ENCODE assay signal across 8 cellular contexts in genomic region chr19:40718774-40719391, GRCh38. TPM values are rescaled to one million over a fixed set of nuclear protein-coding genes. Genes with fewer than 3 reads are reported as not detected.
DNase-seq lines count a peak whose midpoint lies in the region; ATAC-seq, FAIRE-seq and TF ChIP-seq lines count a peak whose summit lies in the region.

No MANE protein-coding gene starts in this region.

- H2AFZ ChIP-seq in H1 (ENCODE audit: low read length) = no peak overlapping the region

- H3K4me1 ChIP-seq in H1 (replicated peaks in 1 of 4; ENCODE audit: control insufficient read depth in 3 of 4, insufficient read depth in 4 of 4, low read length in 3 of 4) (peaks cover 0 to 25% (median 8%) of the 10 kb centered on the region in 4 experiments; a peak in 6 of 7 replicates), mesendoderm (ENCODE audit: control insufficient read depth, low read depth, low read length) (peaks cover 6% of the 10 kb centered on the region), urinary bladder (ENCODE audit: insufficient read depth) (peaks cover 1% of the 10 kb centered on the region)

- no peak overlapping the region for H4K8ac ChIP-seq in H1 (ENCODE audit: extremely low read depth, insufficient read depth, low read length)
- H4K8ac ChIP-seq in mesendoderm (ENCODE audit: low read depth, low read length) = no peak overlapping the region

- H2BK12ac ChIP-seq in H1 (ENCODE audit: low read depth, low read length) = peak overlapping the region; percentile 68; the same call in 1 of the 2 replicates

- no peak for TF ChIP-seq CTCF in H1 (IDR thresholded peaks at IDR 0.05; ENCODE audit: control extremely low read depth in 1 of 3, insufficient read depth in 1 of 3, low read depth in 1 of 3, low read length in 3 of 3)

- no peaks in the 10 kb centered on the region for H4K20me1 ChIP-seq in H1 (replicated peaks in 1 of 2; ENCODE audit: control insufficient read depth in 1 of 2, insufficient read depth in 2 of 2, low read length in 2 of 2)

- H3K56ac ChIP-seq in H1 (replicated peaks; ENCODE audit: insufficient read length, low read depth, low read length) (no peak overlapping the region), mesendoderm (ENCODE audit: low read length) (peak overlapping the region; percentile 96)

- H3K4me2 ChIP-seq in H1 (ENCODE audit: insufficient read depth in 1 of 2, low read depth in 2 of 2, low read length in 2 of 2) (peak overlapping the region; percentile 96 to 100), mesendoderm (ENCODE audit: low read length) (peak overlapping the region; percentile 44)

- H3K23me2 ChIP-seq in H1 (ENCODE audit: low read depth, low read length) = peaks cover 23% of the 10 kb centered on the region

- TF ChIP-seq RAD21 in H1 (IDR thresholded peaks at IDR 0.05 in 1 of 2, conservative IDR thresholded peaks at IDR 0.05 in 1 of 2; ENCODE audit: low read depth in 2 of 2, low read length in 2 of 2) = no peak

- H3K79me1 ChIP-seq in H1 (ENCODE audit: low read depth, low read length) (peaks cover 10% of the 10 kb centered on the region), mesendoderm (ENCODE audit: low read length) (peaks cover 12% of the 10 kb centered on the region)

- H3K27me3 ChIP-seq in H1 (replicated peaks in 1 of 4; ENCODE audit: control insufficient read depth in 3 of 4, extremely low read depth in 1 of 4, insufficient read depth in 3 of 4, low read length in 3 of 4) = no peaks in the 10 kb centered on the region
- H3K27me3 ChIP-seq in mesendoderm (ENCODE audit: insufficient read depth, low read length, poor library complexity) = no peaks in the 10 kb centered on the region

- H3K23ac ChIP-seq in H1 (ENCODE audit: insufficient read length) (no peak overlapping the region), mesendoderm (ENCODE audit: low read length) (peak overlapping the region; percentile 59)

- H3K79me2 ChIP-seq in H1 (ENCODE audit: control insufficient read depth in 1 of 2, insufficient read depth in 2 of 2, low read length in 2 of 2) (peaks cover 0 to 36% of the 10 kb centered on the region in 2 experiments; a peak in 2 of 4 replicates), mesendoderm (ENCODE audit: control insufficient read depth, insufficient read depth, low read length) (peaks cover 20% of the 10 kb centered on the region)

- H3K9me3 ChIP-seq in H1 (ENCODE audit: insufficient read depth in 2 of 2, low read depth in 1 of 2, low read length in 1 of 2) = no peaks in the 10 kb centered on the region

- H2BK15ac ChIP-seq in H1 (ENCODE audit: low read length) (no peak overlapping the region; the same call in 1 of the 2 replicates), mesendoderm (replicated peaks; ENCODE audit: low read depth) (no peak overlapping the region)

- H4K5ac ChIP-seq in H1 (ENCODE audit: insufficient read length, low read depth, low read length) (no peak overlapping the region), mesendoderm (ENCODE audit: low read length) (no peak overlapping the region)

- WGBS in H1 (ENCODE audit: extremely low coverage in 1 of 2, insufficient coverage in 1 of 2, insufficient read length in 1 of 2, insufficient replicate concordance in 2 of 2, low coverage in 1 of 2, low lambda C conversion rate in 2 of 2, missing lambda C conversion rate in 1 of 2), 2 experiments = 8% methylated on average over 7 of the region's 16 CpGs; no CpG with 5 or more reads in 1 of the 2 experiments
- WGBS in mesendoderm (ENCODE audit: extremely low coverage, insufficient coverage, low lambda C conversion rate) = no CpG with 5 or more reads among the region's 16 CpGs
- WGBS in urinary bladder = 6% methylated on average over 16 of the region's 16 CpGs

- DNase-seq in AG08395 (ENCODE audit: low spot score) (peak; percentile 28), H1 (ENCODE audit: low read depth in 1 of 2, low spot score in 2 of 2) (no peak), mesendoderm (peak; percentile 53)

- TF ChIP-seq POLR2A in GM19099 (IDR thresholded peaks at IDR 0.05; ENCODE audit: extremely low read depth, insufficient read length, low read depth) (peak; percentile 30), Raji (IDR thresholded peaks at IDR 0.05; ENCODE audit: insufficient read depth, low read depth, low read length) (peak; percentile 45; the same call in 1 of the 2 replicates), H1 (IDR thresholded peaks at IDR 0.05; ENCODE audit: control extremely low read depth in 1 of 2, low read depth in 2 of 2, low read length in 2 of 2) (no peak)

- H3K27ac ChIP-seq in H1 (ENCODE audit: low read depth, low read length) (no peak overlapping the region), mesendoderm (ENCODE audit: low read depth, low read length) (peak overlapping the region; percentile 43), urinary bladder (ENCODE audit: low read depth) (peak overlapping the region; percentile 94)

- POLR2A ChIA-PET in H1 (lab: Charles Lee; ENCODE audit: partially characterized antibody) = interaction anchor here (0.8 to 2.4 kb wide), 5 partner anchors 23 to 80 kb away, joined by 3 to 11 read pairs (median 3); partner anchors contain the start of genes ACTMAP, EGLN2 and SNRPA

- H2AK5ac ChIP-seq in H1 (ENCODE audit: low read depth, low read length) (no peak overlapping the region), mesendoderm (ENCODE audit: low read length) (no peak overlapping the region)

- no peak overlapping the region for H3K14ac ChIP-seq in H1 (ENCODE audit: insufficient read length)

- H3K4me3 ChIP-seq in H1 (ENCODE audit: extremely low read depth in 1 of 4, insufficient read depth in 2 of 4, low read depth in 3 of 4, low read length in 4 of 4) = peak overlapping the region; percentile 72 to 94 (median 90)
- peak overlapping the region; percentile 43 for H3K4me3 ChIP-seq in mesendoderm (ENCODE audit: low read length)
- peak overlapping the region; percentile 80 for H3K4me3 ChIP-seq in urinary bladder (ENCODE audit: low read depth, low read length)

- H3K36me3 ChIP-seq in H1 (ENCODE audit: control insufficient read depth in 2 of 4, insufficient read depth in 4 of 4, low read length in 3 of 4) (no peaks in the 10 kb centered on the region; a peak in 2 of 8 replicates), mesendoderm (ENCODE audit: control insufficient read depth, insufficient read depth, low read length) (no peaks in the 10 kb centered on the region), urinary bladder (ENCODE audit: insufficient read depth) (peaks cover 2% of the 10 kb centered on the region)

- peak overlapping the region; percentile 82 for H4K91ac ChIP-seq in H1 (replicated peaks; ENCODE audit: insufficient read length, low read length)

- H3K18ac ChIP-seq in H1 (ENCODE audit: extremely low read depth, low read length) (no peak overlapping the region; the same call in 1 of the 2 replicates), mesendoderm (ENCODE audit: low read length) (peak overlapping the region; percentile 34)

- CTCF ChIA-PET in H1 (lab: Charles Lee; ENCODE audit: partially characterized antibody) = interaction anchor here (0.9 to 1.0 kb wide), 2 partner anchors 17 to 100 kb away, joined by 3 to 4 read pairs; no protein-coding TSS in a partner anchor

- H2BK5ac ChIP-seq in H1 (ENCODE audit: low read depth, low read length) (0 out of 2 replicates have a peak overlapping the region, but pooled peaks have one; percentile 5), mesendoderm (ENCODE audit: low read length) (no peak overlapping the region)

- H3K4ac ChIP-seq in H1 (replicated peaks; ENCODE audit: insufficient read length, low read depth, low read length) (no peak overlapping the region), mesendoderm (ENCODE audit: low read depth, low read length) (no peak overlapping the region)

- H3K9ac ChIP-seq in H1 (replicated peaks in 1 of 4; ENCODE audit: extremely low read depth in 1 of 4, low read depth in 3 of 4, low read length in 3 of 4) = peak overlapping the region; percentile 45 to 82 (median 46)
- peak overlapping the region; percentile 80 for H3K9ac ChIP-seq in mesendoderm (ENCODE audit: low read length)

- ATAC-seq in HG03175 (IDR thresholded peaks at IDR 0.05; ENCODE audit: unreplicated experiment) (no peak), GM21717 (IDR thresholded peaks at IDR 0.05; ENCODE audit: unreplicated experiment) (no peak)

- no peak overlapping the region for H2BK20ac ChIP-seq in H1 (ENCODE audit: low read length)

- FAIRE-seq in H1 (lab: Jason Lieb, UNC) = no peak

- H2BK120ac ChIP-seq in H1 (replicated peaks; ENCODE audit: low read depth, low read length) = no peak overlapping the region
- H2BK120ac ChIP-seq in mesendoderm (ENCODE audit: low read depth, low read length) = no peak overlapping the region

- no peak for TF ChIP-seq EP300 in H1 (IDR thresholded peaks at IDR 0.05; ENCODE audit: borderline replicate concordance in 1 of 2, low read depth in 2 of 2, low read length in 2 of 2)

RNA-seq across cellular contexts. Expression of gene ITPKC, which starts 2.0 kb away (rescaled TPM):
- total RNA-seq in H1 (2021; fragmentation: NEBNext Ultra II Directional; extraction: Animal tissue kit (Norgen Biotek cat#: 25700)) = 8.9 and 9.5 TPM in 2 replicates
- 5.2 and 7.8 TPM in 2 replicates for polyA plus RNA-seq in H1 (2011; rRNA removed)
- polyA plus RNA-seq in H1 (2011; cell fraction: cytosol; rRNA removed) = 7.0 TPM
- 12.2 TPM for polyA plus RNA-seq in H1 (2011; cell fraction: nucleus; rRNA removed)
- polyA plus RNA-seq in H1 (2012, experiment 1 of 2) = 6.0 to 9.0 TPM (median 8.9 TPM) in 4 replicates
- 8.4 TPM for polyA plus RNA-seq in H1 (2012, experiment 2 of 2)
- 3.4 TPM for polyA plus RNA-seq in H1 (2013, experiment 1 of 2)
- 3.4 TPM for polyA plus RNA-seq in H1 (2013, experiment 2 of 2)
- 8.5 and 11.8 TPM in 2 replicates for polyA minus RNA-seq in H1 (2011; rRNA and poly(A)+ RNA removed)
- polyA minus RNA-seq in H1 (2011; cell fraction: cytosol; rRNA and poly(A)+ RNA removed) = 6.2 TPM
- polyA minus RNA-seq in H1 (2011; cell fraction: nucleus; rRNA and poly(A)+ RNA removed) = 7.3 TPM
- polyA plus RNA-seq in mesendoderm (2013, experiment 1 of 2) = 4.8 TPM
- polyA plus RNA-seq in mesendoderm (2013, experiment 2 of 2) = 4.6 TPM
- total RNA-seq in urinary bladder = 9.3 TPM
- 36.4 TPM for polyA plus RNA-seq in urinary bladder

RNA-seq across cellular contexts. Expression of gene COQ8B, which starts 2.2 kb away (rescaled TPM):
- 39.3 and 41.7 TPM in 2 replicates for total RNA-seq in H1 (2021; fragmentation: NEBNext Ultra II Directional; extraction: Animal tissue kit (Norgen Biotek cat#: 25700))
- polyA plus RNA-seq in H1 (2011; rRNA removed) = 46.1 and 67.6 TPM in 2 replicates
- 51.7 TPM for polyA plus RNA-seq in H1 (2011; cell fraction: cytosol; rRNA removed)
- polyA plus RNA-seq in H1 (2011; cell fraction: nucleus; rRNA removed) = 116 TPM
- 20.5 to 45.8 TPM (median 40.6 TPM) in 4 replicates for polyA plus RNA-seq in H1 (2012, experiment 1 of 2)
- polyA plus RNA-seq in H1 (2012, experiment 2 of 2) = 48.3 TPM
- 22.4 TPM for polyA plus RNA-seq in H1 (2013, experiment 1 of 2)
- polyA plus RNA-seq in H1 (2013, experiment 2 of 2) = 20.3 TPM
- polyA minus RNA-seq in H1 (2011; rRNA and poly(A)+ RNA removed) = 25.9 and 28.6 TPM in 2 replicates
- polyA minus RNA-seq in H1 (2011; cell fraction: cytosol; rRNA and poly(A)+ RNA removed) = 24.7 TPM
- 35.4 TPM for polyA minus RNA-seq in H1 (2011; cell fraction: nucleus; rRNA and poly(A)+ RNA removed)
- polyA plus RNA-seq in mesendoderm (2013, experiment 1 of 2) = 10.3 TPM
- polyA plus RNA-seq in mesendoderm (2013, experiment 2 of 2) = 11.1 TPM
- 24.4 TPM for total RNA-seq in urinary bladder
- polyA plus RNA-seq in urinary bladder = 51.6 TPM

RNA-seq across cellular contexts. Expression of gene NUMBL, which starts 28.4 kb away (rescaled TPM):
- 24.8 and 29.4 TPM in 2 replicates for total RNA-seq in H1 (2021; fragmentation: NEBNext Ultra II Directional; extraction: Animal tissue kit (Norgen Biotek cat#: 25700))
- 13.5 and 20.0 TPM in 2 replicates for polyA plus RNA-seq in H1 (2011; rRNA removed)
- polyA plus RNA-seq in H1 (2011; cell fraction: cytosol; rRNA removed) = 10.3 TPM
- polyA plus RNA-seq in H1 (2011; cell fraction: nucleus; rRNA removed) = 22.0 TPM
- 7.0 to 14.8 TPM (median 13.2 TPM) in 4 replicates for polyA plus RNA-seq in H1 (2012, experiment 1 of 2)
- 9.5 TPM for polyA plus RNA-seq in H1 (2012, experiment 2 of 2)
- polyA plus RNA-seq in H1 (2013, experiment 1 of 2) = 11.1 TPM
- polyA plus RNA-seq in H1 (2013, experiment 2 of 2) = 10.7 TPM
- 9.9 and 10.0 TPM in 2 replicates for polyA minus RNA-seq in H1 (2011; rRNA and poly(A)+ RNA removed)
- polyA minus RNA-seq in H1 (2011; cell fraction: cytosol; rRNA and poly(A)+ RNA removed) = 6.8 TPM
- polyA minus RNA-seq in H1 (2011; cell fraction: nucleus; rRNA and poly(A)+ RNA removed) = 14.0 TPM
- polyA plus RNA-seq in mesendoderm (2013, experiment 1 of 2) = 11.9 TPM
- polyA plus RNA-seq in mesendoderm (2013, experiment 2 of 2) = 11.9 TPM
- 22.8 TPM for total RNA-seq in urinary bladder
- 63.3 TPM for polyA plus RNA-seq in urinary bladder

RNA-seq across cellular contexts. Expression of gene ACTMAP, which starts 31.4 kb away (rescaled TPM):
- total RNA-seq in H1 (2021; fragmentation: NEBNext Ultra II Directional; extraction: Animal tissue kit (Norgen Biotek cat#: 25700)) = 24.8 and 26.5 TPM in 2 replicates
- 24.1 and 30.3 TPM in 2 replicates for polyA plus RNA-seq in H1 (2011; rRNA removed)
- polyA plus RNA-seq in H1 (2011; cell fraction: cytosol; rRNA removed) = 15.6 TPM
- polyA plus RNA-seq in H1 (2011; cell fraction: nucleus; rRNA removed) = 50.3 TPM
- 25.7 to 38.2 TPM (median 32.4 TPM) in 4 replicates for polyA plus RNA-seq in H1 (2012, experiment 1 of 2)
- 21.4 TPM for polyA plus RNA-seq in H1 (2012, experiment 2 of 2)
- 16.8 TPM for polyA plus RNA-seq in H1 (2013, experiment 1 of 2)
- 15.6 TPM for polyA plus RNA-seq in H1 (2013, experiment 2 of 2)
- polyA minus RNA-seq in H1 (2011; rRNA and poly(A)+ RNA removed) = 10.9 and 13.6 TPM in 2 replicates
- polyA minus RNA-seq in H1 (2011; cell fraction: cytosol; rRNA and poly(A)+ RNA removed) = 18.9 TPM
- 10.9 TPM for polyA minus RNA-seq in H1 (2011; cell fraction: nucleus; rRNA and poly(A)+ RNA removed)
- polyA plus RNA-seq in mesendoderm (2013, experiment 1 of 2) = 8.2 TPM
- 9.2 TPM for polyA plus RNA-seq in mesendoderm (2013, experiment 2 of 2)
- total RNA-seq in urinary bladder = 0.79 TPM
- 5.7 TPM for polyA plus RNA-seq in urinary bladder

RNA-seq across cellular contexts. Expression of gene SNRPA, which starts 32.1 kb away (rescaled TPM):
- total RNA-seq in H1 (2021; fragmentation: NEBNext Ultra II Directional; extraction: Animal tissue kit (Norgen Biotek cat#: 25700)) = 201 and 220 TPM in 2 replicates
- polyA plus RNA-seq in H1 (2011; rRNA removed) = 202 and 283 TPM in 2 replicates
- polyA plus RNA-seq in H1 (2011; cell fraction: cytosol; rRNA removed) = 244 TPM
- polyA plus RNA-seq in H1 (2011; cell fraction: nucleus; rRNA removed) = 580 TPM
- 183 to 289 TPM (median 274 TPM) in 4 replicates for polyA plus RNA-seq in H1 (2012, experiment 1 of 2)
- 187 TPM for polyA plus RNA-seq in H1 (2012, experiment 2 of 2)
- 254 TPM for polyA plus RNA-seq in H1 (2013, experiment 1 of 2)
- 247 TPM for polyA plus RNA-seq in H1 (2013, experiment 2 of 2)
- polyA minus RNA-seq in H1 (2011; rRNA and poly(A)+ RNA removed) = 310 and 364 TPM in 2 replicates
- 247 TPM for polyA minus RNA-seq in H1 (2011; cell fraction: cytosol; rRNA and poly(A)+ RNA removed)
- 135 TPM for polyA minus RNA-seq in H1 (2011; cell fraction: nucleus; rRNA and poly(A)+ RNA removed)
- 226 TPM for polyA plus RNA-seq in mesendoderm (2013, experiment 1 of 2)
- polyA plus RNA-seq in mesendoderm (2013, experiment 2 of 2) = 225 TPM
- total RNA-seq in urinary bladder = 22.6 TPM
- polyA plus RNA-seq in urinary bladder = 67.2 TPM

Comparison
In these comparisons a context has a peak if more than half of its experiments do, and no peak if none do; other contexts are left out.
1. DNase-seq: peak in AG08395 (single experiment) and mesendoderm (single experiment); none in H1 (0 of 2).
2. POLR2A ChIP-seq: peak in GM19099 (single experiment) and Raji (single experiment); none in H1 (0 of 2).
3. Peak in every context shown above with its lines, with median percentiles within 50 percentile points of each other: H3K4me3 ChIP-seq.